8 cellular contexts compared by ENCODE assay signal in the genomic region with DNA sequence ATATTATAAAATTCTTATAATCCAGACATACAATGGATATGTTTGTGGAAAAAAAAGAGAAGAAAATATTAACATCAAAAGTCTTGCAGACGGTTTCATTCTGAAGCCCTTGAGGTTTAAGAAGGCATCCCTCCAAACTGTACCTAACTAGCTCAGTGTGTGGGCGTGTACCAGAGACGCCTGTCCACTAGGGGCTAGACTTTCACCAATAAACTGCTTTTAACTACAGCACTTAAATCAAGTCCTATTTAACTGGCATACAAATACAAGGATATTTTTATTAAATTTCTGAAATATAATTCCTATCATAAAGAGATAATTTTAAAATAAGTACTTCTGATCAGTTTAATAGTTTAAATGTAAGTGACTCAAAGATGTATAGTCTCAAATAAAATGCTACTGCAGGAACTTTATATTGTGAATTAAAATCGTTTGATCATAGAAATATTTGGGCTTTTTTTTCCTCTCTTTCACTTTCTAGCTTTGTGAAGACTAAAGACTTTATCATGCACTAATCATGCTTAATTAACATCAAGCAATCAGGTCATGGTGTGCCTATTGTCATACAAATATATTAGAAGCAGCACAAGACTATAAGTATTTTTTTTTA.
DNase-seq lines count a peak whose midpoint lies in the region; ATAC-seq and FAIRE-seq lines count a peak whose summit lies in the region.

No MANE protein-coding gene starts in this region.

- ATAC-seq in GM21619 (IDR thresholded peaks at IDR 0.05; ENCODE audit: unreplicated experiment) (peak; percentile 61), HG03442 (IDR thresholded peaks at IDR 0.05; ENCODE audit: unreplicated experiment) (no peak), HG03045 (IDR thresholded peaks at IDR 0.05; ENCODE audit: unreplicated experiment) (no peak)

- DNase-seq in AG08396 (ENCODE audit: low spot score) = peak; percentile 35
- DNase-seq in NCI-H510A treated with DMSO at 0.1 percent for 48 hours (lab: John Stamatoyannopoulos, UW) = peak; percentile 36
- peak; percentile 8 for DNase-seq in skeletal muscle cell (ENCODE audit: low read depth)
- DNase-seq in NK-92 treated with Interleukin-12 subunit alpha and Interleukin-12 subunit beta, amount 100 ng/mL, for 24 hours (lab: John Stamatoyannopoulos, UW) = no peak

- H3K4me3 ChIP-seq in skeletal muscle cell (ENCODE audit: low read depth, low read length) = no peak overlapping the region

- peak; percentile 58 for FAIRE-seq in endometrium (lab: Jason Lieb, UNC)
